Comparison of ENCODE assay signal across 1 cellular context in the genomic region with DNA sequence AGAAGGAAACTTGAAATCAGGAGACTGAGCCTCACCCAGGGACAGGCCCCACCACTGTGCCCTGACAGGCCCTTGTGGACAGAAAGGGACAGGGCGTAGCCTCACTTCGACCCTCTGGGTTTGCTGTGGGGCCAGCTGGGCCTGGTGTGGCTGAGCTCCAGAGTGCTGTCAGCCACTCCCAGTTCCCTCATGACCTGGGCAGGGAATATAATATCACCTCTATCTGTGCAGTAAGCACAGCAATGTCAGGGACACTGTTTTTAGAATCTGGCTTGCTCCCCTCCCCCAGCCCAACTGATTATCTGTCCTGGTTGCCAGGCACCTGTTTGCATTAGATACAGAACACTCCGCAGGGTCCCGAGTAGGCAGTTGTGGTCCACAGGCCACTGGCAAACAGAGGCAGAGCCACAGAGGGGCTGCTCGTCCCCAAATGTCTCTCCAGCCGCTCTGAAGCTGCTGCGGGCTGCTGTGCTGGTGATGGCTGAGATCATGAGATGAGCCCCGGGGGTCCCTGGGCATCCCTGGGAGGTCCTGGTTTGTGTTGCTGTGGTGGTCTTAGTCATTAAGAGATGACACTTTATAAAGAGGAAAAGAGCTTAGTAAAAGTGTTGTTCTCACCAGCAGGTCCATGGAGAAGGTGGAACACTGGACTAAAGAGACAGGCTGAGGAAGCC.
TF ChIP-seq lines count a peak whose summit lies in the region.

No MANE protein-coding gene starts in this region.

TF ChIP-seq in IMR-90, 13 proteins besides CTCF, POLR2A, EP300 and RAD21:
- no peak for TF ChIP-seq MXI1 (IDR thresholded peaks at IDR 0.05; ENCODE audit: borderline replicate concordance, low read depth, low read length)
- TF ChIP-seq, protein P1, sequence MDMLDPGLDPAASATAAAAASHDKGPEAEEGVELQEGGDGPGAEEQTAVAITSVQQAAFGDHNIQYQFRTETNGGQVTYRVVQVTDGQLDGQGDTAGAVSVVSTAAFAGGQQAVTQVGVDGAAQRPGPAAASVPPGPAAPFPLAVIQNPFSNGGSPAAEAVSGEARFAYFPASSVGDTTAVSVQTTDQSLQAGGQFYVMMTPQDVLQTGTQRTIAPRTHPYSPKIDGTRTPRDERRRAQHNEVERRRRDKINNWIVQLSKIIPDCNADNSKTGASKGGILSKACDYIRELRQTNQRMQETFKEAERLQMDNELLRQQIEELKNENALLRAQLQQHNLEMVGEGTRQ (IDR thresholded peaks at IDR 0.05; ENCODE audit: low read depth, low read length): no peak
- no peak for TF ChIP-seq CHD1 (IDR thresholded peaks at IDR 0.05; ENCODE audit: low read depth, low read length)
TF ChIP-seq in IMR-90: peak in this region for 0.
